In the genomic region with DNA sequence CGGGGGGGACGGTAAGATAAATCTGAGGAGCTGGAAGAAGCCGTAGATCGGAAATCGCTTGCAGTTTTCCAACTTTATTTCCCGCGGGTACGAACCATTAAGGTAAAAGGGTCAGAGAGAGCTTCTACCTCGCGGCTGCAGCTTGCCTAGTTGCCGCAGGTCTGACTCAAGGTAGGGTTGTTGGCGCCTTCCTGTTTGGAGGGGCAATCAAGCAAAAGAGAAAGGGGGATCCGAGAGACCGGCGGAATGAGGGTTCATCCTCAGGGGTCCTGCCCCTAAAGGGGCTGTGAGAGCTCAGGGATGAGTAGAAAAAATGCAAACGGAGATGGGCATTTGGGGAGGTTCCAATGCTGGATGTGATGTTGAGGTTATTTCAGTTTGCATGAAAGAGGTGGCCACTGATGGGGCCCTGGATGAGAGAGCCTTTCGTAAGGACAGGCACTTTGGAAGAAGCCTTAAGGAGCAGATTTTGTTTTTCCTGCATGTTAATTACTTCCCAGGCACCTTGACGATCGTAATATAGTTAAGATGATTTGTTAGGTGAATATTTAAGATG, we compare ENCODE assay signal across 9 cellular contexts. TPM values are rescaled to one million over a fixed set of nuclear protein-coding genes. Genes with fewer than 3 reads are reported as not detected.
A peak's percentile ranks its signal among the peaks of the same experiment; 100 is the strongest.
DNase-seq lines count a peak whose midpoint lies in the region; ATAC-seq, FAIRE-seq and TF ChIP-seq lines count a peak whose summit lies in the region.
"Had no signal": no experiment of that assay in that cellular context is flagged by ENCODE, and none has a peak within 500 bp of the region (broad histone marks: within the 10 kb centered on the region; RNA-seq: fewer than 3 reads in every experiment).

No MANE protein-coding gene starts in this region.

- no peak for ATAC-seq in CD8-positive, alpha-beta T cell
- ATAC-seq in pancreas (peak; percentile 44 to 64 (median 52)), HG03175 (IDR thresholded peaks at IDR 0.05; ENCODE audit: unreplicated experiment) (no peak)

- H3K4me3 ChIP-seq in CD8-positive, alpha-beta T cell (ENCODE audit: low read depth, low read length), result peak overlapping the region; percentile 13
- H3K4me3 ChIP-seq in esophagus muscularis mucosa, result peak overlapping the region; percentile 40 to 55 (median 46)
- H3K4me3 ChIP-seq in pancreas, result peak overlapping the region in 3 of 4 donors; percentile 37 to 70 (median 40)

- TF ChIP-seq CTCF in CD8-positive, alpha-beta T cell (IDR thresholded peaks at IDR 0.05), result no peak
- TF ChIP-seq CTCF in esophagus muscularis mucosa (IDR thresholded peaks at IDR 0.05) (no peak), pancreas (IDR thresholded peaks at IDR 0.05) (no peak)

- no peak overlapping the region for H3K27ac Mint-ChIP-seq in CD8-positive, alpha-beta T cell

- intact Hi-C loops in CD8-positive, alpha-beta T cell (cut with DNase I, micrococcal nuclease), result loop anchor here in 1 of 2 experiments (10.0 kb wide), 1 partner anchor 1521 kb away; no protein-coding TSS in a partner anchor
- intact Hi-C loops in esophagus muscularis mucosa (cut with DNase I) (no loop called here), pancreas (cut with DNase I) (no loop called here)

- POLR2A ChIA-PET in CD8-positive, alpha-beta T cell (lab: Charles Lee), result interaction anchor here (0.6 kb wide), 1 partner anchor 10 kb away, joined by 4 read pairs; no protein-coding TSS in a partner anchor

- no peak overlapping the region for H3K27ac ChIP-seq in CD8-positive, alpha-beta T cell (ENCODE audit: low read depth, low read length)
- no peak overlapping the region for H3K27ac ChIP-seq in esophagus muscularis mucosa (replicated peaks in 1 of 4)
- H3K27ac ChIP-seq in pancreas, result no peak overlapping the region

- H3K36me3 Mint-ChIP-seq in CD8-positive, alpha-beta T cell, result no peaks in the 10 kb centered on the region

- TF ChIP-seq EP300 in esophagus muscularis mucosa (IDR thresholded peaks at IDR 0.05), result no peak

- CTCF ChIA-PET in CD8-positive, alpha-beta T cell (lab: Charles Lee), result no interaction called here

- peak overlapping the region; percentile 65 for H3K4me3 Mint-ChIP-seq in CD8-positive, alpha-beta T cell

- peaks cover 4% of the 10 kb centered on the region for H3K4me1 ChIP-seq in CD8-positive, alpha-beta T cell (ENCODE audit: insufficient read depth, low read length)
- H3K4me1 ChIP-seq in esophagus muscularis mucosa (peaks cover 0 to 18% (median 15%) of the 10 kb centered on the region in 4 donors), pancreas (peaks cover 0 to 4% (median 0%) of the 10 kb centered on the region in 3 donors)

- peaks cover 28% of the 10 kb centered on the region for H3K4me1 Mint-ChIP-seq in CD8-positive, alpha-beta T cell (ENCODE audit: low read depth)

- H3K9me3 ChIP-seq in CD8-positive, alpha-beta T cell (ENCODE audit: low read length), result no peaks in the 10 kb centered on the region
- H3K9me3 ChIP-seq in esophagus muscularis mucosa (peaks cover 0 to 4% (median 0%) of the 10 kb centered on the region in 4 donors), pancreas (no peaks in the 10 kb centered on the region)

- peaks cover 63% of the 10 kb centered on the region for H3K27me3 Mint-ChIP-seq in CD8-positive, alpha-beta T cell (ENCODE audit: low read depth)

- DNase-seq in CD8-positive, alpha-beta T cell, result no peak
- DNase-seq in NCI-H69 (lab: John Stamatoyannopoulos, UW) (peak; percentile 7), esophagus muscularis mucosa (ENCODE audit: extremely low spot score) (no peak), pancreas (peak in 1 of 6 donors; percentile 57), ureter (ENCODE audit: low spot score) (no peak), SHP77 treated with DMSO at 0.1 percent for 48 hours (lab: John Stamatoyannopoulos, UW) (no peak), HPDE6-E6E7 (ENCODE audit: extremely low spot score) (no peak)

- no peaks in the 10 kb centered on the region for H3K9me3 Mint-ChIP-seq in CD8-positive, alpha-beta T cell

- no peaks in the 10 kb centered on the region for H3K36me3 ChIP-seq in CD8-positive, alpha-beta T cell (ENCODE audit: insufficient read depth, low read length)
- H3K36me3 ChIP-seq in esophagus muscularis mucosa (no peaks in the 10 kb centered on the region), pancreas (no peaks in the 10 kb centered on the region)

- no peak for FAIRE-seq in pancreas (lab: Jason Lieb, UNC)

- WGBS in esophagus muscularis mucosa, result 8% methylated on average over 19 of the region's 19 CpGs
- 11 to 13% methylated on average over 19 of the region's 19 CpGs for WGBS in pancreas, 2 donors

- no peak for TF ChIP-seq POLR2A in esophagus muscularis mucosa (IDR thresholded peaks at IDR 0.05; ENCODE audit: low read depth)

- no peaks in the 10 kb centered on the region for H3K27me3 ChIP-seq in CD8-positive, alpha-beta T cell (ENCODE audit: insufficient read depth, low read length)
- H3K27me3 ChIP-seq in esophagus muscularis mucosa (peaks cover 0 to 43% (median 7%) of the 10 kb centered on the region in 4 donors), pancreas (peaks cover 0 to 14% (median 1%) of the 10 kb centered on the region in 4 donors)

RNA-seq across cellular contexts. Expression of a gene that starts 0.9 kb away (rescaled TPM):
- total RNA-seq in CD8-positive, alpha-beta T cell, result not detected
- total RNA-seq in esophagus muscularis mucosa, result under 1 TPM in 3 of 4 donors, not detected in 1; 0.17 to 0.26 (median 0.17) TPM
- total RNA-seq in pancreas, result under 1 TPM; 0.09 to 0.58 (median 0.35) TPM
- under 1 TPM; 0.15 to 0.68 TPM for polyA plus RNA-seq in pancreas
- total RNA-seq in ureter, result 2.2 TPM
- total RNA-seq: NCI-H460 had no signal

Comparison
In these comparisons a context has a peak if more than half of its experiments do, and no peak if none do; other contexts are left out.
1. ATAC-seq: peak in pancreas (4 of 4); none in CD8-positive, alpha-beta T cell (single experiment) and HG03175 (single experiment).
2. Peak in every context shown above with its lines, with median percentiles within 50 percentile points of each other: H3K4me3 ChIP-seq.